Comparison of ENCODE assay signal across 9 cellular contexts in genomic region chr7:66877577-66878300, GRCh38. TPM values are rescaled to one million over a fixed set of nuclear protein-coding genes. Genes with fewer than 3 reads are reported as not detected.
DNase-seq lines count a peak whose midpoint lies in the region; ATAC-seq and TF ChIP-seq lines count a peak whose summit lies in the region.
"Had no signal": no experiment of that assay in that cellular context is flagged by ENCODE, and none has a peak within 500 bp of the region (broad histone marks: within the 10 kb centered on the region; RNA-seq: fewer than 3 reads in every experiment).

No MANE protein-coding gene starts in this region.

- in situ Hi-C loops in astrocyte of the spinal cord (cut with HindIII; ENCODE audit: low sequenced_read_pairs), result no loop called here

- ATAC-seq in GM18499 (IDR thresholded peaks at IDR 0.05; ENCODE audit: insufficient read depth, unreplicated experiment), result peak; percentile 92
- ATAC-seq in GM21515 (IDR thresholded peaks at IDR 0.05; ENCODE audit: unreplicated experiment), result peak; percentile 87
- ATAC-seq in HG03460 (IDR thresholded peaks at IDR 0.05; ENCODE audit: unreplicated experiment), result peak; percentile 95

- H3K79me2 ChIP-seq in Karpas-422 (ENCODE audit: low read length), result no peaks in the 10 kb centered on the region

- no peaks in the 10 kb centered on the region for H3K27me3 ChIP-seq in left ventricle myocardium inferior (ENCODE audit: low read depth)
- H3K27me3 ChIP-seq in Karpas-422 (ENCODE audit: low read length), result no peaks in the 10 kb centered on the region

- H4K20me1 ChIP-seq in Karpas-422 (ENCODE audit: insufficient read depth, low read depth, low read length), result no peaks in the 10 kb centered on the region

- TF ChIP-seq CTCF in astrocyte of the spinal cord (IDR thresholded peaks at IDR 0.05; ENCODE audit: low read depth, low read length) (no peak), left ventricle myocardium inferior (IDR thresholded peaks at IDR 0.05; ENCODE audit: borderline replicate concordance) (no peak)

- no peak overlapping the region for H3K9ac ChIP-seq in Karpas-422 (ENCODE audit: low read length)

- H3K4me1 ChIP-seq in left ventricle myocardium inferior (no peaks in the 10 kb centered on the region), Karpas-422 (ENCODE audit: low read length) (no peaks in the 10 kb centered on the region)

- H3K36me3 ChIP-seq in left ventricle myocardium inferior (peaks cover 8% of the 10 kb centered on the region), Karpas-422 (ENCODE audit: insufficient read depth, low read length) (no peaks in the 10 kb centered on the region)

- H2AFZ ChIP-seq in Karpas-422 (ENCODE audit: low read length), result no peak overlapping the region

- intact Hi-C loops in left ventricle myocardium inferior (cut with micrococcal nuclease), result no loop called here

- H3K4me3 ChIP-seq in astrocyte of the spinal cord (ENCODE audit: low read depth, low read length) (no peak overlapping the region), left ventricle myocardium inferior (no peak overlapping the region), Karpas-422 (ENCODE audit: low read length) (no peak overlapping the region)

- no peaks in the 10 kb centered on the region for H3K9me2 ChIP-seq in Karpas-422 (replicated peaks; ENCODE audit: insufficient read depth, low read length)

- H3K9me3 ChIP-seq in left ventricle myocardium inferior (replicated peaks), result no peaks in the 10 kb centered on the region
- H3K9me3 ChIP-seq in Karpas-422 (ENCODE audit: low read length), result no peaks in the 10 kb centered on the region

- H3K27ac ChIP-seq in left ventricle myocardium inferior (replicated peaks) (no peak overlapping the region), Karpas-422 (ENCODE audit: low read length) (no peak overlapping the region)
- H3K27ac ChIP-seq: RWPE1 had no signal

- peak; percentile 17 for DNase-seq in astrocyte of the spinal cord (ENCODE audit: low read depth, low spot score)
- no peak for DNase-seq in D341Med (ENCODE audit: low spot score)
- DNase-seq in NCI-H187 treated with DMSO at 0.1 percent for 48 hours (lab: John Stamatoyannopoulos, UW), result no peak
- DNase-seq in left ventricle myocardium inferior, result no peak
- DNase-seq in Karpas-422, result no peak

- H3K4me2 ChIP-seq in Karpas-422 (ENCODE audit: low read depth, low read length, poor library complexity, severe bottlenecking), result no peak overlapping the region

RNA-seq across cellular contexts. Expression of gene TMEM248, which starts 43.3 kb away (rescaled TPM):
- total RNA-seq in left ventricle myocardium inferior, result 41.4 TPM
- 97.5 and 126 TPM in 2 replicates for total RNA-seq in Karpas-422 (2014; rRNA removed; shearing (Covaris generic); ENCODE audit: low replicate concordance)
